ENCODE assay signal across 10 cellular contexts in the genomic region with DNA sequence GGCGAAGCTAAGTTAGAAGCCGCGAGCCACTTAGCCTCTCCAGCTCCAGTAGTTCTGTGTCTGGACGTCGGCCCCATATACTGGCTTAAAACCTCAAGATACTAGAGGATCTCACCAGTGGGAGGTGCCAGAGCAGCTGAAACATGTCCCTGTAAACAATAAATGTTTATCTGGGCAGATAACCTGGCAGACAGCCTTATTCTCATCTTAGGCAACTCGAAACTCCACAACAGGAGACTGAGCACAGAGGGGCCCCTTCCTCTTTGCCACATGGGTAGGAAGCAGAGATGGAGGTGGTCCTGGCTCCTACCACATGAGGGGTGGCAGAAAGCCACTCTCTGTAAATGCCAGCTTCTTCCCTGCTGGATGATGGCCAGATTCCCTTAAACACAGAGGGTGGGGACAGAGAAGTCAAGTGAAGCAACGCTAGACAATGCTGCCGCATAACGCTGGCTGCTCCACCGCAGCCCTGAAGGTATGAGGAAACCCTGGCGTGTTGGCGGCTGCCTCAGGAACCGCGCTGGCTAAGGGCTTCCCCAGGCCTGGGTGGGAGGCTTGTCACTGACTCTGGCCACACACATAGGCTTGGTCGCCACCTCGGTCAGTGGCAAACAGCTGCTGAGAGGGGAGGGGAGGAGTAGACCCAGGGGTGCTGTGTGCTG.
DNase-seq lines count a peak whose midpoint lies in the region; ATAC-seq, FAIRE-seq and TF ChIP-seq lines count a peak whose summit lies in the region.
"Had no signal": no experiment of that assay in that cellular context is flagged by ENCODE, and none has a peak within 500 bp of the region (broad histone marks: within the 10 kb centered on the region; RNA-seq: fewer than 3 reads in every experiment).

No MANE protein-coding gene starts in this region.

- CTCF ChIA-PET in endothelial cell of umbilical vein (lab: Charles Lee): interaction anchor here (0.7 to 5.1 kb wide), 23 partner anchors 10 to 214 kb away, joined by 3 to 41 read pairs (median 4); a partner anchor contains a TSS

- H3K79me2 ChIP-seq in endothelial cell of umbilical vein (ENCODE audit: control insufficient read depth, insufficient read depth, low read length): no peaks in the 10 kb centered on the region

- peak overlapping the region; percentile 0 for H3K27ac ChIP-seq in endothelial cell of umbilical vein (ENCODE audit: insufficient read depth, low read depth, low read length)

- DNase-seq in GM13976 (ENCODE audit: low spot score): peak; percentile 55
- DNase-seq in NOMO-1 treated with dmso at 0.1 percent for 144 hours (lab: John Stamatoyannopoulos, UW; ENCODE audit: unreplicated experiment): peak; percentile 57
- DNase-seq in endothelial cell of umbilical vein (ENCODE audit: low read depth, low spot score): peak; percentile 73
- DNase-seq in mucosa of gallbladder (ENCODE audit: low spot score): peak; percentile 69
- DNase-seq in OCI-M1 (lab: John Stamatoyannopoulos, UW): no peak
- no peak for DNase-seq in stimulated activated CD4-positive, alpha-beta T cell treated with anti-CD3 and anti-CD28 coated beads, Interleukin-4, amount 100 ng/mL, for 24 hours

- peak; percentile 72 for FAIRE-seq in endothelial cell of umbilical vein (lab: Jason Lieb, UNC)
- FAIRE-seq: islet of Langerhans, K562 had no signal

- in situ Hi-C loops in GM13976 (cut with MboI; ENCODE audit: low sequenced_read_pairs, unreplicated experiment): no loop called here

- H4K20me1 ChIP-seq in endothelial cell of umbilical vein (replicated peaks; ENCODE audit: control insufficient read depth, extremely low read depth, insufficient read depth, low read length): no peaks in the 10 kb centered on the region

- H3K4me1 ChIP-seq in endothelial cell of umbilical vein (ENCODE audit: control insufficient read depth, extremely low read depth, insufficient read depth, low read length): peaks cover 24% of the 10 kb centered on the region

- no peaks in the 10 kb centered on the region for H3K9me3 ChIP-seq in endothelial cell of umbilical vein (replicated peaks; ENCODE audit: control insufficient read depth, insufficient read depth, low read length)

- ATAC-seq in HG03442 (IDR thresholded peaks at IDR 0.05; ENCODE audit: unreplicated experiment): no peak
- no peak for ATAC-seq in GM21576 (IDR thresholded peaks at IDR 0.05; ENCODE audit: unreplicated experiment)
- ATAC-seq: K562 had no signal

- H3K9me1 ChIP-seq in endothelial cell of umbilical vein (replicated peaks; ENCODE audit: control insufficient read depth, extremely low read depth, insufficient read depth, low read length): no peaks in the 10 kb centered on the region

- no peak overlapping the region for H3K4me3 ChIP-seq in endothelial cell of umbilical vein (replicated peaks in 1 of 3; ENCODE audit: insufficient read depth in 1 of 3, low read depth in 1 of 3, low read length in 3 of 3)
- H3K4me3 ChIP-seq: K562 had no signal

- H3K9ac ChIP-seq in endothelial cell of umbilical vein (replicated peaks; ENCODE audit: extremely low read depth, insufficient read depth, low read length): no peak overlapping the region

- intact Hi-C loops in endothelial cell of umbilical vein (cut with micrococcal nuclease): loop anchor here (1.0 to 2.0 kb wide), 2 partner anchors 34 to 49 kb away; no protein-coding TSS in a partner anchor

- no TSS peak for BruUV-seq in endothelial cell of umbilical vein (replicated peaks; lab: Mats Ljungman, UMichigan)

- peak overlapping the region; percentile 13 for H3K4me2 ChIP-seq in endothelial cell of umbilical vein (ENCODE audit: insufficient read depth, low read length)

- H3K27me3 ChIP-seq in endothelial cell of umbilical vein (ENCODE audit: control insufficient read depth in 2 of 2, insufficient read depth in 2 of 2, low read length in 2 of 2): no peaks in the 10 kb centered on the region

- peak overlapping the region; percentile 35 for H2AFZ ChIP-seq in endothelial cell of umbilical vein (ENCODE audit: low read depth, low read length)

- no peak for TF ChIP-seq POLR2A in endothelial cell of umbilical vein (IDR thresholded peaks at IDR 0.05; ENCODE audit: low read depth, low read length)

- H3K36me3 ChIP-seq in endothelial cell of umbilical vein (ENCODE audit: control insufficient read depth in 2 of 2, extremely low read depth in 1 of 2, insufficient read depth in 2 of 2, low read length in 2 of 2): peaks cover 0 to 2% of the 10 kb centered on the region in 2 experiments

- TF ChIP-seq CTCF in GM13976 (IDR thresholded peaks at IDR 0.05; ENCODE audit: borderline replicate concordance, control extremely low read depth, extremely low read depth, insufficient read depth, missing control alignments) (peak; percentile 14), endothelial cell of umbilical vein (IDR thresholded peaks at IDR 0.05; ENCODE audit: extremely low read depth in 1 of 2, insufficient read depth in 1 of 2, low read depth in 1 of 2, low read length in 2 of 2) (no peak)

- dilution Hi-C loops in endothelial cell of umbilical vein (cut with MboI; ENCODE audit: extremely low pct_ligation_motif_present, low sequenced_read_pairs): no loop called here

- POLR2A ChIA-PET in endothelial cell of umbilical vein (lab: Charles Lee): interaction anchor here (0.6 to 1.0 kb wide), 2 partner anchors 40 to 50 kb away, joined by 3 to 6 read pairs; no protein-coding TSS in a partner anchor

TF ChIP-seq in endothelial cell of umbilical vein, 7 proteins besides CTCF, POLR2A, EP300 and RAD21:
- TF ChIP-seq MYC (IDR thresholded peaks at IDR 0.05; ENCODE audit: low read depth, low read length) (no peak), JUN (IDR thresholded peaks at IDR 0.05; ENCODE audit: borderline replicate concordance, insufficient read depth, insufficient read length, low read depth) (no peak)
- TF ChIP-seq, protein P1, sequence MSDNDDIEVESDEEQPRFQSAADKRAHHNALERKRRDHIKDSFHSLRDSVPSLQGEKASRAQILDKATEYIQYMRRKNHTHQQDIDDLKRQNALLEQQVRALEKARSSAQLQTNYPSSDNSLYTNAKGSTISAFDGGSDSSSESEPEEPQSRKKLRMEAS (IDR thresholded peaks at IDR 0.05; ENCODE audit: insufficient read depth, insufficient read length): no peak

Comparison
In these comparisons a context has a peak if more than half of its experiments do, and no peak if none do; other contexts are left out.
1. DNase-seq: peak in GM13976 (single experiment), NOMO-1 treated with dmso at 0.1 percent for 144 hours (single experiment), endothelial cell of umbilical vein (single experiment) and mucosa of gallbladder (single experiment); none in OCI-M1 (single experiment) and stimulated activated CD4-positive, alpha-beta T cell treated with anti-CD3 and anti-CD28 coated beads, Interleukin-4, amount 100 ng/mL, for 24 hours (single experiment).